Comparison of ENCODE assay signal across 1 cellular context in the genomic region with DNA sequence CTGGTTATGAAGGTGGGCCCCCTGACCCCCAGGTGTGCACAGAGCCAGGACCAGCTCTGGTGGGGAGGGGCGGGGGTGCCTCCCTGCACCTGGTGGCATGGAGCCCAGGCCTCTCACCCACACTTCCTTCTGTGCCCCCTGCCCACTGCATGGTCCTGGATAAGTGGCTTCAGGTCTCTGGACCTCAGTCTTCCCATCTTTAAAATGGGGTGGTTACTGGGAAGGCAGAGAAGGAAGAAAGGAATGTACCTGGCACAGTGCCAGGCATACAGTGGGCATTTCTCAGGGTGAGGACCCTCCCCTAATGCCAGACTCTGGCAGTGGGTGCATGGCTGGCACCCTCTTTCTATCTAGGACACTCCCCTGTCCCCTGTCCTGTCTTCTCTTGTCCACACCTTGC.
A peak's percentile ranks its signal among the peaks of the same experiment; 100 is the strongest.
TF ChIP-seq lines count a peak whose summit lies in the region.

No MANE protein-coding gene starts in this region.

TF ChIP-seq in HepG2, 621 proteins besides CTCF, POLR2A, EP300 and RAD21:
- TF ChIP-seq ZNF629 (CRISPR knock-in tag; conservative IDR thresholded peaks at IDR 0.05) (peak; percentile 91), ZMYM3 (CRISPR knock-in tag; IDR thresholded peaks at IDR 0.05) (peak; percentile 44; the same call in 1 of the 2 replicates), LCORL (IDR thresholded peaks at IDR 0.05) (peak; percentile 93), LCORL (CRISPR knock-in tag; IDR thresholded peaks at IDR 0.05) (no peak)
- TF ChIP-seq, protein P1, sequence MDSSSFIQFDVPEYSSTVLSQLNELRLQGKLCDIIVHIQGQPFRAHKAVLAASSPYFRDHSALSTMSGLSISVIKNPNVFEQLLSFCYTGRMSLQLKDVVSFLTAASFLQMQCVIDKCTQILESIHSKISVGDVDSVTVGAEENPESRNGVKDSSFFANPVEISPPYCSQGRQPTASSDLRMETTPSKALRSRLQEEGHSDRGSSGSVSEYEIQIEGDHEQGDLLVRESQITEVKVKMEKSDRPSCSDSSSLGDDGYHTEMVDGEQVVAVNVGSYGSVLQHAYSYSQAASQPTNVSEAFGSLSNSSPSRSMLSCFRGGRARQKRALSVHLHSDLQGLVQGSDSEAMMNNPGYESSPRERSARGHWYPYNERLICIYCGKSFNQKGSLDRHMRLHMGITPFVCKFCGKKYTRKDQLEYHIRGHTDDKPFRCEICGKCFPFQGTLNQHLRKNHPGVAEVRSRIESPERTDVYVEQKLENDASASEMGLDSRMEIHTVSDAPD (CRISPR knock-in tag; IDR thresholded peaks at IDR 0.05) = no peak
